Comparison of ENCODE assay signal across 21 cellular contexts in genomic region chr1:89088597-89088996, GRCh38.
"Had no signal": no experiment of that assay in that cellular context is flagged by ENCODE, and none has a peak within 500 bp of the region (broad histone marks: within the 10 kb centered on the region; RNA-seq: fewer than 3 reads in every experiment).

No MANE protein-coding gene starts in this region.

- H3K27me3 ChIP-seq: dorsolateral prefrontal cortex, left lung, ovary had no signal

- H3K27ac Mint-ChIP-seq: activated naive CD4-positive, alpha-beta T cell treated with anti-CD3 and anti-CD28 coated beads for 36 hours; brain; stimulated activated memory B cell treated with anti-CD40 and anti-IgM and Interleukin-4, amounts not matched to agents 10 μg/mL and 1 μg/mL and 100 μg/mL, for 72 hours; T-cell had no signal

- H3K36me3 Mint-ChIP-seq: brain; naive B cell; stimulated activated memory B cell treated with anti-CD40 and anti-IgM and Interleukin-4, amounts not matched to agents 10 μg/mL and 1 μg/mL and 100 μg/mL, for 72 hours; T-cell had no signal

- H3K4me1 ChIP-seq: left lung, psoas muscle had no signal

- H3K4me1 Mint-ChIP-seq: naive B cell; stimulated activated memory B cell treated with anti-CD40 and anti-IgM and Interleukin-4, amounts not matched to agents 10 μg/mL and 1 μg/mL and 100 μg/mL, for 72 hours had no signal

- H3K4me3 ChIP-seq: dorsolateral prefrontal cortex, left lung, ovary, psoas muscle, thoracic aorta had no signal

- H3K4me3 Mint-ChIP-seq: activated naive CD4-positive, alpha-beta T cell treated with anti-CD3 and anti-CD28 coated beads for 36 hours; activated T-cell treated with anti-CD3 and anti-CD28 coated beads, Interleukin-2, amount 50 U/mL, for 4 hours; brain; naive B cell; stimulated activated memory B cell treated with anti-CD40 and anti-IgM and Interleukin-4, amounts not matched to agents 10 μg/mL and 1 μg/mL and 100 μg/mL, for 72 hours; T-cell had no signal

- H3K36me3 ChIP-seq: left lung, ovary, thoracic aorta had no signal

- H3K9me3 Mint-ChIP-seq: activated naive CD4-positive, alpha-beta T cell treated with anti-CD3 and anti-CD28 coated beads for 36 hours; activated T-cell treated with anti-CD3 and anti-CD28 coated beads, Interleukin-2, amount 50 U/mL, for 4 hours; T-cell had no signal

- H3K27ac ChIP-seq: dorsolateral prefrontal cortex, left lung, ovary, psoas muscle, thoracic aorta had no signal

- DNase-seq: activated CD4-positive, alpha-beta T cell treated with anti-CD3 and anti-CD28 coated beads, Interleukin-2, amount 50 U/mL, for 1 hour; activated CD8-positive, alpha-beta memory T cell treated with anti-CD3 and anti-CD28 coated beads, Interleukin-2, amount 50 U/mL, for 4 hours; activated naive CD4-positive, alpha-beta T cell treated with anti-CD3 and anti-CD28 coated beads for 36 hours; activated T-cell treated with anti-CD3 and anti-CD28 coated beads, Interleukin-2, amount 50 U/mL, for 4 hours; caudate nucleus; dorsolateral prefrontal cortex; foreskin fibroblast; glutamatergic neuron; hypothalamus; mammary epithelial cell; naive B cell; ovary; right cardiac atrium; stimulated activated CD4-positive, alpha-beta T cell treated with anti-CD3 and anti-CD28 coated beads, Interleukin-4, amount 100 ng/mL, for 4 hours; T-cell; T-helper 9 cell had no signal

- H3K27me3 Mint-ChIP-seq: naive B cell; stimulated activated memory B cell treated with anti-CD40 and anti-IgM and Interleukin-4, amounts not matched to agents 10 μg/mL and 1 μg/mL and 100 μg/mL, for 72 hours; T-cell had no signal

- H3K9me3 ChIP-seq: left lung, ovary, psoas muscle, thoracic aorta had no signal
